Comparison of ENCODE assay signal across 8 cellular contexts in the genomic region with DNA sequence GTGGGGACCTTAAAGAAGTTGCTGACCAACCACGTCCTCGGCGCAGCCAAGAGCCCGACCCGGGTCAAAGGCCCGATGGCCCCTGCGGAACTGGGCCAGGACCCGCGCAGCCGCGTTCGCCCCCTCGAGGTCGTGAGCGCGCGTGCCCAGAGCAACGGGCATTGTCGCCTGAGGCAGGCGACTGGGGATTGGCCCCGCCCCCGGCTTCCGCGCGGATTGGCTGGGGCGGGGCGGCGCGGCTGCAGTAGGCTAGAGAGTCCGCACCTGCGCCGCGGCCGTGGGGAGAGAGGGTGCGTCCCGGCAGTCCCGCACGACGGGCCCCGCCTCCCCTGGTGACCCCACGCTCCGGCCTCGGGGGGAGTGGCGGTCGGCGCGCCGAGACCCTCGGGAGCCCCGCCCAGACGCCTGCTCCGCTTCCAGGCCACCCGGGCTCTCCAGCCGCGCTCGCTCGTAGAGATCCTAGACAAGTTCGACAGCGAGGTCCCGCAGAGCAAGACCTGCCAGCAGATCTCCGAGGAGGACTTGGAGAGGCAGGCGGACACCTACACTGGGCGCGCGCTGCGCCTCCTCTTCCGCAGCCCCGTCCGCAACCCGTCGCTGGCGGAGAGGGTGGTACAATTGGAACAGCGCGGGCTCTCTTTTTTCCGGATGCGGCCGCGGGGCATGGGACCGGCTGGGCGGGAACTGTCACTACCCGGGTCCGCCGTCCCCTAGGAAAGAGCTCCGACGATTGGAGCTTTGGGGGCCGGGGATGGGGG. TPM values are rescaled to one million over a fixed set of nuclear protein-coding genes. Genes with fewer than 3 reads are reported as not detected.
DNase-seq lines count a peak whose midpoint lies in the region; ATAC-seq and TF ChIP-seq lines count a peak whose summit lies in the region.

No MANE protein-coding gene starts in this region.

- no peaks in the 10 kb centered on the region for H3K9me3 ChIP-seq in mononuclear cell (ENCODE audit: low read depth, low read length)

- no peaks in the 10 kb centered on the region for H3K27me3 ChIP-seq in mononuclear cell (ENCODE audit: insufficient read depth, low read length)

- H3K4me1 ChIP-seq in mononuclear cell (ENCODE audit: insufficient read depth, low read length): peaks cover 23% of the 10 kb centered on the region

- H3K4me3 ChIP-seq in AG04449 (ENCODE audit: low read depth, low read length) (peak overlapping the region; percentile 57), mononuclear cell (ENCODE audit: low read length) (peak overlapping the region; percentile 51)

- peak; percentile 14 for TF ChIP-seq CTCF in AG04449 (IDR thresholded peaks at IDR 0.05; ENCODE audit: insufficient read depth, low read length, missing control alignments)

- DNase-seq in AG04449 (ENCODE audit: low read depth, low spot score) (no peak), NCI-H526 (lab: John Stamatoyannopoulos, UW) (peak; percentile 51 to 89)
- DNase-seq in activated CD4-positive, alpha-beta T cell treated with anti-CD3 and anti-CD28 coated beads for 48 hours: peak; percentile 83
- peak; percentile 77 for DNase-seq in effector CD4-positive, alpha-beta T cell
- peak; percentile 86 for DNase-seq in stimulated activated CD8-positive, alpha-beta memory T cell treated with anti-CD3 and anti-CD28 coated beads, Interleukin-4, amount 100 ng/mL, for 48 hours

- CTCF ChIA-PET in AG04449 (lab: Yijun Ruan, JAX): interaction anchor here (0.6 to 1.1 kb wide), 4 partner anchors 11 to 281 kb away, joined by 3 to 5 read pairs (median 3); no protein-coding TSS in a partner anchor

- POLR2A ChIA-PET in AG04449 (lab: Yijun Ruan, JAX): no interaction called here

- peak; percentile 66 for ATAC-seq in GM18867 (IDR thresholded peaks at IDR 0.05; ENCODE audit: unreplicated experiment)
- ATAC-seq in HG03280 (IDR thresholded peaks at IDR 0.05; ENCODE audit: unreplicated experiment): peak; percentile 78

RNA-seq across cellular contexts. Expression of a gene that starts 8.3 kb away (rescaled TPM):
- 32.0 TPM for total RNA-seq in mononuclear cell

RNA-seq across cellular contexts. Expression of a gene that starts 15.4 kb away (rescaled TPM):
- total RNA-seq in mononuclear cell: 10.0 TPM

RNA-seq across cellular contexts. Expression of a gene that starts 25.0 kb away (rescaled TPM):
- not detected for total RNA-seq in mononuclear cell

RNA-seq across cellular contexts. Expression of a gene that starts 27.7 kb away (rescaled TPM):
- total RNA-seq in mononuclear cell: 20.7 TPM
